2 cellular contexts compared by ENCODE assay signal in genomic region chr3:155854147-155854940, GRCh38.
TF ChIP-seq lines count a peak whose summit lies in the region.

Gene SLC33A1, minus strand, starts transcription at chr3:155854427. Its CDS starts 430 bp downstream, at chr3:155853997.

TF ChIP-seq in HCT116, 20 proteins besides CTCF, POLR2A, EP300 and RAD21 (continued from another document):
- TF ChIP-seq REST (IDR thresholded peaks at IDR 0.05; ENCODE audit: low read depth) (no peak), SRF (IDR thresholded peaks at IDR 0.05; ENCODE audit: low read depth) (peak; percentile 90), CBX3 (IDR thresholded peaks at IDR 0.05; ENCODE audit: low read depth) (peak; percentile 99), FOSL1 (IDR thresholded peaks at IDR 0.05; ENCODE audit: low read depth) (0 out of 2 replicates have a peak, but pooled peaks have one; percentile 15), CEBPB (IDR thresholded peaks at IDR 0.05; ENCODE audit: low read depth) (peak; percentile 73; the same call in 1 of the 2 replicates), ELF1 (IDR thresholded peaks at IDR 0.05; ENCODE audit: borderline replicate concordance, low read depth) (peak; percentile 79), EGR1 (IDR thresholded peaks at IDR 0.05; ENCODE audit: low read depth) (peak; percentile 83), EZH2 (IDR thresholded peaks at IDR 0.05) (no peak), MAX (IDR thresholded peaks at IDR 0.05) (peak; percentile 97)
- TF ChIP-seq, protein P1, sequence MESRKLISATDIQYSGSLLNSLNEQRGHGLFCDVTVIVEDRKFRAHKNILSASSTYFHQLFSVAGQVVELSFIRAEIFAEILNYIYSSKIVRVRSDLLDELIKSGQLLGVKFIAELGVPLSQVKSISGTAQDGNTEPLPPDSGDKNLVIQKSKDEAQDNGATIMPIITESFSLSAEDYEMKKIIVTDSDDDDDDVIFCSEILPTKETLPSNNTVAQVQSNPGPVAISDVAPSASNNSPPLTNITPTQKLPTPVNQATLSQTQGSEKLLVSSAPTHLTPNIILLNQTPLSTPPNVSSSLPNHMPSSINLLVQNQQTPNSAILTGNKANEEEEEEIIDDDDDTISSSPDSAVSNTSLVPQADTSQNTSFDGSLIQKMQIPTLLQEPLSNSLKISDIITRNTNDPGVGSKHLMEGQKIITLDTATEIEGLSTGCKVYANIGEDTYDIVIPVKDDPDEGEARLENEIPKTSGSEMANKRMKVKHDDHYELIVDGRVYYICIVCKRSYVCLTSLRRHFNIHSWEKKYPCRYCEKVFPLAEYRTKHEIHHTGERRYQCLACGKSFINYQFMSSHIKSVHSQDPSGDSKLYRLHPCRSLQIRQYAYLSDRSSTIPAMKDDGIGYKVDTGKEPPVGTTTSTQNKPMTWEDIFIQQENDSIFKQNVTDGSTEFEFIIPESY (IDR thresholded peaks at IDR 0.05; ENCODE audit: extremely low read depth, insufficient replicate concordance, low read length): peak; percentile 78

TF ChIP-seq in neural cell, 6 proteins besides CTCF, POLR2A, EP300 and RAD21 (continued from another document):
- TF ChIP-seq EZH2 (IDR thresholded peaks at IDR 0.05; ENCODE audit: borderline replicate concordance, insufficient read depth, low read length, poor library complexity, severe bottlenecking) (no peak), POLR2AphosphoS5 (IDR thresholded peaks at IDR 0.05) (peak; percentile 72), MXI1 (conservative IDR thresholded peaks at IDR 0.05; ENCODE audit: poor library complexity, severe bottlenecking) (peak; percentile 82)
